ENCODE assay signal across 8 cellular contexts in the genomic region with DNA sequence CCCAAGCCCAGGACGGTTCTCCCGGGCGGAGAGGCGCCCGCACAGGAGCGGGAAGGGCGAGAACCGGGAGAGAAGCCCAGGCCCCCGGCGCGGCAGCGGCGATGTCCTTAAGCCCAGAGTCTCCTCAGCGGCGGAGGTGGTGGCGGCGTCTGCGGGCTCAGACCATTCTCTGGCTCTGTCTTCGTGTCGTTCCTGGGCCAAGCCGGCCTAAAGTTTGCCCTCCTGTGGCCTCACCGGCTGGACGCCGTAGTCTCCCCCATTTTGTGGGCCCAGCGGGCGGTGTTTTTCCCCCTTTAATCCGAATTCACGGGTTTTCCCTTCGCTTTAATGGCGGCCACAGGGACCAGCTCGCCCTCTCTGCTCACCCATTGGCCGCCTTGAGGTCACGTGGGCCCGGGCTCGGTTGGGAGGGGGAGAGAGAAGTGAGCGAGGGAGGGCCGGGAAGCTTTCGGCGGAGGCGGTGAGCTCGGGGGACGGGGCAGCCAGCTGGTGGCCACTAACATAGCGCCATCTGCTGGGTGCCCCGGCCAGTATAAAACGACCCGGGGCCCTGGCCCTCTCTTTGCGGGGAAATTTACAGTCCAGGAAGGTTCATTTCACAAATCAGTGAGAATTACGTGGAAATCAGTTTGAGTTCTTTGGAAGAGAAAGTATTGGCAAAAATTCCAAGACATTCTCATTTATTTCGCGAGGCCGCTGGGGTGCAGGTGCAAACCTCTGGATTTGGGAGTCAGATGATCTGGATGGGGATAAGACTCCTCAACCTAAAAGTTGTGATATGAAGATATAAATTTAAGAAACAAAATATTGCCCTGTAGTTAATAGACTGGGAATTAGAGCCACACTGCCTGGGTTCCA. TPM values are rescaled to one million over a fixed set of nuclear protein-coding genes. Genes with fewer than 3 reads are reported as not detected.
DNase-seq lines count a peak whose midpoint lies in the region; ATAC-seq, FAIRE-seq and TF ChIP-seq lines count a peak whose summit lies in the region.

No MANE protein-coding gene starts in this region.

- ATAC-seq in HG03432 (IDR thresholded peaks at IDR 0.05; ENCODE audit: unreplicated experiment), result peak; percentile 95

- H3K9me3 ChIP-seq in BE2C (no peaks in the 10 kb centered on the region), kidney (ENCODE audit: control insufficient read depth in 1 of 2, low read length in 2 of 2) (no peaks in the 10 kb centered on the region)

- peaks cover 7% of the 10 kb centered on the region for H3K36me3 ChIP-seq in BE2C
- no peaks in the 10 kb centered on the region for H3K36me3 ChIP-seq in kidney (ENCODE audit: control insufficient read depth in 1 of 2, insufficient read depth in 2 of 2, low read length in 2 of 2)

- H3K27ac ChIP-seq in kidney (ENCODE audit: low read depth in 2 of 2, low read length in 2 of 2), result peak overlapping the region; percentile 96 to 98

- TF ChIP-seq CTCF in BE2C (IDR thresholded peaks at IDR 0.05; ENCODE audit: low read depth, low read length), result peak; percentile 88
- peak; percentile 82 for TF ChIP-seq CTCF in kidney (IDR thresholded peaks at IDR 0.05; ENCODE audit: borderline replicate concordance, extremely low read depth, insufficient read depth)

- no peaks in the 10 kb centered on the region for H3K4me1 ChIP-seq in BE2C
- peaks cover 4 to 6% of the 10 kb centered on the region in 2 donors for H3K4me1 ChIP-seq in kidney (ENCODE audit: control insufficient read depth in 1 of 2, insufficient read depth in 1 of 2, low read depth in 1 of 2, low read length in 2 of 2)

- TF ChIP-seq POLR2A in GM19193 (IDR thresholded peaks at IDR 0.05; ENCODE audit: extremely low read depth, insufficient read depth, insufficient read length), result peak; percentile 85

- intact Hi-C loops in kidney (cut with DNase I), result no loop called here

- peak overlapping the region; percentile 98 for H3K4me3 ChIP-seq in BE2C (ENCODE audit: low read depth, low read length)
- peak overlapping the region; percentile 78 to 89 for H3K4me3 ChIP-seq in kidney (ENCODE audit: low read length in 2 of 2)

- H3K9ac ChIP-seq in kidney (ENCODE audit: low read length in 2 of 2), result peak overlapping the region; percentile 96 to 97

- H3K27me3 ChIP-seq in BE2C, result no peaks in the 10 kb centered on the region

- peak; percentile 93 for FAIRE-seq in kidney (lab: Jason Lieb, UNC)

- DNase-seq in BE2C (peak; percentile 99), NCI-H460 (ENCODE audit: extremely low read depth, low read depth) (peak; percentile 98), cerebellum (ENCODE audit: low spot score) (peak; percentile 99), kidney (peak; percentile 100)
- DNase-seq in activated CD4-positive, alpha-beta T cell treated with anti-CD3 and anti-CD28 coated beads for 1 hour, result peak; percentile 97
- peak; percentile 95 to 96 for DNase-seq in stimulated activated CD4-positive, alpha-beta T cell treated with anti-CD3 and anti-CD28 coated beads, Interleukin-15, amount 100 ng/mL, for 1 hour (ENCODE audit: low read depth in 1 of 2, low spot score in 1 of 2)

RNA-seq across cellular contexts. Expression of a gene that starts 0.8 kb away (rescaled TPM):
- 15.9 TPM for polyA plus RNA-seq in BE2C (2012; ENCODE audit: insufficient read depth, insufficient read length, low read depth)
- total RNA-seq in NCI-H460 (2014; rRNA removed; shearing (Covaris generic)), result 50.7 and 63.1 TPM in 2 replicates
- polyA plus RNA-seq in NCI-H460 (2014; cell fraction: nucleus; rRNA removed), result 9.5 and 14.1 TPM in 2 replicates
- total RNA-seq in cerebellum (119 TPM), kidney (73.6 TPM)
- 6.4 TPM for polyA plus RNA-seq in kidney (ENCODE audit: insufficient read depth, low read depth, low replicate concordance)

Comparison
In these comparisons a context has a peak if more than half of its experiments do, and no peak if none do; other contexts are left out.
1. Peak in every context shown above with its lines: DNase-seq, ATAC-seq, H3K4me3 ChIP-seq and H3K27ac ChIP-seq.